ENCODE assay signal across 25 cellular contexts in genomic region chr7:68776326-68776725, GRCh38.
"Had no signal": no experiment of that assay in that cellular context is flagged by ENCODE, and none has a peak within 500 bp of the region (broad histone marks: within the 10 kb centered on the region; RNA-seq: fewer than 3 reads in every experiment).

No MANE protein-coding gene starts in this region.

- H3K9me3 ChIP-seq: ascending aorta, body of pancreas, SJSA1 had no signal

- H3K27me3 ChIP-seq: ascending aorta, body of pancreas, SJSA1 had no signal

- FAIRE-seq: bronchial epithelial cell, RCC 7860 had no signal

- H3K27ac ChIP-seq: ascending aorta, body of pancreas, SJSA1 had no signal

- DNase-seq: activated B cell treated with CpG ODN at 0.5 μM for 24 hours; activated CD4-positive, alpha-beta memory T cell treated with anti-CD3 and anti-CD28 coated beads for 36 hours; activated CD4-positive, alpha-beta T cell treated with anti-CD3 and anti-CD28 coated beads for 1 hour; activated CD4-positive, alpha-beta T cell treated with anti-CD3 and anti-CD28 coated beads, Interleukin-2, amount 10 ng/mL, durations not matched to agents 24 days and 14 days; activated CD8-positive, alpha-beta memory T cell treated with anti-CD3 and anti-CD28 coated beads for 24 hours; activated effector memory CD4-positive, alpha-beta T cell treated with anti-CD3 and anti-CD28 coated beads, Interleukin-2, amount 50 U/mL, for 16 hours; activated naive CD4-positive, alpha-beta T cell treated with Interleukin-2 at 50 U/mL for 16 hours; activated naive CD8-positive, alpha-beta T cell treated with anti-CD3 and anti-CD28 coated beads, Interleukin-2, amount 50 U/mL, for 24 hours; activated T-cell treated with anti-CD3 and anti-CD28 coated beads, Interleukin-2, amount 50 U/mL, for 4 hours; amniotic stem cell; body of pancreas; MM.1S; NCI-H1105; NCI-H1436; NCI-H1694 treated with DMSO at 0.1 percent for 48 hours; NCI-H2029 treated with DMSO at 0.1 percent for 48 hours; NCI-H510A treated with DMSO at 0.1 percent for 48 hours; NCI-H69; PC-3; SHP77; SW 1271 had no signal

- H3K4me3 ChIP-seq: ascending aorta, body of pancreas, SJSA1 had no signal

- H3K4me1 ChIP-seq: ascending aorta, body of pancreas, SJSA1 had no signal

- H3K36me3 ChIP-seq: ascending aorta, SJSA1 had no signal
